ENCODE assay signal across 16 cellular contexts in genomic region chr19:5106971-5107370, GRCh38.
"Had no signal": no experiment of that assay in that cellular context is flagged by ENCODE, and none has a peak within 500 bp of the region (broad histone marks: within the 10 kb centered on the region; RNA-seq: fewer than 3 reads in every experiment).

No MANE protein-coding gene starts in this region.

- H3K4me3 ChIP-seq: coronary artery, left lung, lung, psoas muscle, smooth muscle cell had no signal

- DNase-seq: effector CD4-positive, alpha-beta T cell; endodermal cell; foreskin melanocyte; islet precursor cell; left lung; mesenchymal stem cell; midbrain; naive B cell; psoas muscle; stimulated activated CD4-positive, alpha-beta T cell treated with anti-CD3 and anti-CD28 coated beads, Interleukin-2, amount 100 ng/mL, for 48 hours; stimulated activated naive CD4-positive, alpha-beta T cell treated with Interleukin-2 at 50 U/mL for 16 hours; trophoblast cell had no signal

- H3K27me3 ChIP-seq: left lung, neutrophil had no signal

- H3K9me3 ChIP-seq: left lung, neutrophil, psoas muscle had no signal

- H3K4me2 ChIP-seq: smooth muscle cell had no signal

- ATAC-seq: left lung, psoas muscle had no signal

- H3K27ac ChIP-seq: left lung, neutrophil, psoas muscle had no signal
